Comparison of ENCODE assay signal across 13 cellular contexts in genomic region chr5:178074266-178074952, GRCh38. TPM values are rescaled to one million over a fixed set of nuclear protein-coding genes. Genes with fewer than 3 reads are reported as not detected.
DNase-seq lines count a peak whose midpoint lies in the region; ATAC-seq and TF ChIP-seq lines count a peak whose summit lies in the region.
"Had no signal": no experiment of that assay in that cellular context is flagged by ENCODE, and none has a peak within 500 bp of the region (broad histone marks: within the 10 kb centered on the region; RNA-seq: fewer than 3 reads in every experiment).

No MANE protein-coding gene starts in this region.

- no peaks in the 10 kb centered on the region for H3K36me3 ChIP-seq in Loucy (ENCODE audit: insufficient read depth, low read length)

- H3K4me2 ChIP-seq in Loucy (ENCODE audit: low read depth, low read length, poor library complexity, severe bottlenecking), result no peak overlapping the region

- H3K79me2 ChIP-seq in Loucy (ENCODE audit: insufficient read depth, low read length), result no peaks in the 10 kb centered on the region

- H3K4me3 Mint-ChIP-seq in stimulated activated naive B cell treated with anti-CD40 and anti-IgM and Interleukin-4, amounts not matched to agents 10 μg/mL and 1 μg/mL and 100 μg/mL, for 72 hours, result peak overlapping the region in 1 of 2 donors; percentile 16
- H3K4me3 Mint-ChIP-seq in WTC11, result no peak overlapping the region
- H3K4me3 Mint-ChIP-seq: B cell had no signal

- H3K4me3 ChIP-seq in Loucy (ENCODE audit: low read length, poor library complexity, severe bottlenecking) (no peak overlapping the region), astrocyte of the cerebellum (ENCODE audit: low read depth, low read length) (no peak overlapping the region)
- H3K4me3 ChIP-seq: skin epidermis had no signal

- H3K36me3 Mint-ChIP-seq in stimulated activated naive B cell treated with anti-CD40 and anti-IgM and Interleukin-4, amounts not matched to agents 10 μg/mL and 1 μg/mL and 100 μg/mL, for 72 hours, result no peaks in the 10 kb centered on the region
- no peaks in the 10 kb centered on the region for H3K36me3 Mint-ChIP-seq in WTC11
- H3K36me3 Mint-ChIP-seq: naive B cell had no signal

- H3F3A ChIP-seq in Loucy (ENCODE audit: low read depth), result no peaks in the 10 kb centered on the region

- peak overlapping the region; percentile 14 for H3K27ac Mint-ChIP-seq in stimulated activated naive B cell treated with anti-CD40 and anti-IgM and Interleukin-4, amounts not matched to agents 10 μg/mL and 1 μg/mL and 100 μg/mL, for 72 hours
- no peak overlapping the region for H3K27ac Mint-ChIP-seq in WTC11
- H3K27ac Mint-ChIP-seq: B cell had no signal

- no peaks in the 10 kb centered on the region for H3K9me3 Mint-ChIP-seq in stimulated activated naive B cell treated with anti-CD40 and anti-IgM and Interleukin-4, amounts not matched to agents 10 μg/mL and 1 μg/mL and 100 μg/mL, for 72 hours
- H3K9me3 Mint-ChIP-seq in WTC11, result no peaks in the 10 kb centered on the region
- H3K9me3 Mint-ChIP-seq: naive B cell had no signal

- CTCF ChIA-PET in WTC11 (lab: Charles Lee), result interaction anchor here (0.7 to 8.9 kb wide), 12 partner anchors 19 to 160 kb away, joined by 3 to 138 read pairs (median 11); partner anchors contain the start of genes NHP2 and PROP1

- no peaks in the 10 kb centered on the region for H3K27me3 ChIP-seq in Loucy (ENCODE audit: insufficient read depth, low read length, poor library complexity, severe bottlenecking)

- no peaks in the 10 kb centered on the region for H3K9me3 ChIP-seq in Loucy (ENCODE audit: insufficient read depth, low read depth, low read length)

- peaks cover 13 to 14% of the 10 kb centered on the region in 2 donors for H3K4me1 Mint-ChIP-seq in stimulated activated naive B cell treated with anti-CD40 and anti-IgM and Interleukin-4, amounts not matched to agents 10 μg/mL and 1 μg/mL and 100 μg/mL, for 72 hours
- peaks cover 15% of the 10 kb centered on the region for H3K4me1 Mint-ChIP-seq in WTC11

- H3K9me2 ChIP-seq in Loucy (replicated peaks; ENCODE audit: low read depth, low read length), result no peaks in the 10 kb centered on the region

- H3K4me1 ChIP-seq in Loucy (ENCODE audit: insufficient read depth, low read length, poor library complexity, severe bottlenecking), result no peaks in the 10 kb centered on the region

- no peak overlapping the region for H2AFZ ChIP-seq in Loucy (ENCODE audit: low read length)

- POLR2A ChIA-PET in WTC11 (lab: Charles Lee), result interaction anchor here (1.8 kb wide), 1 partner anchor 71 kb away, joined by 5 read pairs; no protein-coding TSS in a partner anchor

- in situ Hi-C loops in astrocyte of the cerebellum (cut with HindIII; ENCODE audit: low sequenced_read_pairs), result no loop called here

- ATAC-seq in stimulated activated naive B cell treated with anti-CD40 and anti-IgM and Interleukin-4, amounts not matched to agents 10 μg/mL and 1 μg/mL and 100 μg/mL, for 72 hours (replicated peaks), result peak in 1 of 2 donors; percentile 90
- no peak for ATAC-seq in WTC11
- ATAC-seq in GM19324 (IDR thresholded peaks at IDR 0.05; ENCODE audit: low FRiP score, unreplicated experiment), result no peak

- H4K20me1 ChIP-seq in Loucy (ENCODE audit: insufficient read depth, low read length, poor library complexity, severe bottlenecking), result no peaks in the 10 kb centered on the region

- DNase-seq in activated T-cell treated with anti-CD3 and anti-CD28 coated beads, Interleukin-2, amount 50 U/mL, for 48 hours, result peak; percentile 25 to 36
- DNase-seq in activated T-cell treated with anti-CD3 and anti-CD28 coated beads for 4 hours (no peak), astrocyte of the cerebellum (ENCODE audit: low read depth) (peak; percentile 28), WTC11 (ENCODE audit: low spot score) (no peak), SK-N-DZ (ENCODE audit: low spot score) (no peak)
- peak; percentile 58 for DNase-seq in stimulated activated naive B cell treated with anti-CD40 and anti-IgM and Interleukin-4, amounts not matched to agents 10 μg/mL and 1 μg/mL and 100 μg/mL, for 72 hours
- DNase-seq: naive B cell, NCI-H2029 treated with DMSO at 0.1 percent for 48 hours, SHP77 treated with DMSO at 0.1 percent for 48 hours had no signal

- TF ChIP-seq CTCF in Loucy (conservative IDR thresholded peaks at IDR 0.05; ENCODE audit: low read length) (peak; percentile 23; the same call in 1 of the 2 replicates), astrocyte of the cerebellum (IDR thresholded peaks at IDR 0.05; ENCODE audit: low read depth, low read length, missing control alignments) (peak; percentile 34), WTC11 (IDR thresholded peaks at IDR 0.05) (no peak)

- H3K9ac ChIP-seq in Loucy (ENCODE audit: low read depth, low read length, poor library complexity, severe bottlenecking), result no peak overlapping the region

- H3K27me3 Mint-ChIP-seq in stimulated activated naive B cell treated with anti-CD40 and anti-IgM and Interleukin-4, amounts not matched to agents 10 μg/mL and 1 μg/mL and 100 μg/mL, for 72 hours, result peaks cover 0 to 12% of the 10 kb centered on the region in 2 donors
- H3K27me3 Mint-ChIP-seq in WTC11 (ENCODE audit: low read depth), result peaks cover 15% of the 10 kb centered on the region

TF ChIP-seq in WTC11, 78 proteins besides CTCF, POLR2A, EP300 and RAD21:
- TF ChIP-seq SMAD4 (CRISPR knock-in tag; IDR thresholded peaks at IDR 0.05) (no peak), AR (CRISPR knock-in tag; IDR thresholded peaks at IDR 0.05) (no peak), MAX (CRISPR knock-in tag; IDR thresholded peaks at IDR 0.05) (no peak), ZSCAN18 (CRISPR knock-in tag; IDR thresholded peaks at IDR 0.05) (no peak), TEAD4 (CRISPR knock-in tag; IDR thresholded peaks at IDR 0.05) (no peak), ELF4 (CRISPR knock-in tag; IDR thresholded peaks at IDR 0.05; ENCODE audit: low read depth) (no peak), ZBTB21 (CRISPR knock-in tag; IDR thresholded peaks at IDR 0.05; ENCODE audit: borderline replicate concordance) (no peak)

RNA-seq across cellular contexts. Expression of gene N4BP3, which starts 38.9 kb away (rescaled TPM):
- total RNA-seq in WTC11 (2021), result 40.3 to 46.2 TPM (median 41.6 TPM) in 3 replicates
- polyA plus RNA-seq in SK-N-DZ (2014; cell fraction: cytosol; rRNA removed), result 2.4 and 3.1 TPM in 2 replicates
- polyA plus RNA-seq in SK-N-DZ (2014; cell fraction: nucleus; rRNA removed), result 3.3 and 3.7 TPM in 2 replicates

RNA-seq across cellular contexts. Expression of gene RMND5B, which starts 56.4 kb away (rescaled TPM):
- total RNA-seq in WTC11 (2021), result 86.1 to 93.3 TPM (median 92.5 TPM) in 3 replicates
- polyA plus RNA-seq in SK-N-DZ (2014; cell fraction: cytosol; rRNA removed), result 55.4 and 55.6 TPM in 2 replicates
- polyA plus RNA-seq in SK-N-DZ (2014; cell fraction: nucleus; rRNA removed), result 51.4 and 51.9 TPM in 2 replicates

Comparison
In these comparisons a context has a peak if more than half of its experiments do, and no peak if none do; other contexts are left out.
1. DNase-seq: peak in activated T-cell treated with anti-CD3 and anti-CD28 coated beads, Interleukin-2, amount 50 U/mL, for 48 hours (2 of 2), astrocyte of the cerebellum (single experiment) and stimulated activated naive B cell treated with anti-CD40 and anti-IgM and Interleukin-4, amounts not matched to agents 10 μg/mL and 1 μg/mL and 100 μg/mL, for 72 hours (single experiment); none in activated T-cell treated with anti-CD3 and anti-CD28 coated beads for 4 hours (single experiment), WTC11 (single experiment) and SK-N-DZ (single experiment).